In genomic region chr2:10243926-10244270, GRCh38 we compare ENCODE assay signal across 1 cellular context.
TF ChIP-seq lines count a peak whose summit lies in the region.

No MANE protein-coding gene starts in this region.

TF ChIP-seq in WTC11, 78 proteins besides CTCF, POLR2A, EP300 and RAD21 (continued from another document):
- TF ChIP-seq ZNF219 (CRISPR knock-in tag; IDR thresholded peaks at IDR 0.05; ENCODE audit: borderline replicate concordance): no peak
- TF ChIP-seq JUN (CRISPR knock-in tag; IDR thresholded peaks at IDR 0.05): no peak
- TF ChIP-seq IRF2 (CRISPR knock-in tag; IDR thresholded peaks at IDR 0.05; ENCODE audit: borderline replicate concordance, low read depth): no peak
- no peak for TF ChIP-seq ZNF671 (CRISPR knock-in tag; IDR thresholded peaks at IDR 0.05)
- no peak for TF ChIP-seq FOXP4 (CRISPR knock-in tag; IDR thresholded peaks at IDR 0.05)
- TF ChIP-seq, protein P1, sequence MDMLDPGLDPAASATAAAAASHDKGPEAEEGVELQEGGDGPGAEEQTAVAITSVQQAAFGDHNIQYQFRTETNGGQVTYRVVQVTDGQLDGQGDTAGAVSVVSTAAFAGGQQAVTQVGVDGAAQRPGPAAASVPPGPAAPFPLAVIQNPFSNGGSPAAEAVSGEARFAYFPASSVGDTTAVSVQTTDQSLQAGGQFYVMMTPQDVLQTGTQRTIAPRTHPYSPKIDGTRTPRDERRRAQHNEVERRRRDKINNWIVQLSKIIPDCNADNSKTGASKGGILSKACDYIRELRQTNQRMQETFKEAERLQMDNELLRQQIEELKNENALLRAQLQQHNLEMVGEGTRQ (CRISPR knock-in tag; IDR thresholded peaks at IDR 0.05): no peak
- no peak for TF ChIP-seq ZNF512 (CRISPR knock-in tag; IDR thresholded peaks at IDR 0.05; ENCODE audit: borderline replicate concordance)
- TF ChIP-seq CREB1 (CRISPR knock-in tag; IDR thresholded peaks at IDR 0.05): no peak
- no peak for TF ChIP-seq RELA (CRISPR knock-in tag; IDR thresholded peaks at IDR 0.05; ENCODE audit: borderline replicate concordance)
